19 cellular contexts compared by ENCODE assay signal in genomic region chr6:110064744-110065524, GRCh38.
"Had no signal": no experiment of that assay in that cellular context is flagged by ENCODE, and none has a peak within 500 bp of the region (broad histone marks: within the 10 kb centered on the region; RNA-seq: fewer than 3 reads in every experiment).

No MANE protein-coding gene starts in this region.

- H3K9me3 Mint-ChIP-seq: activated B cell treated with CpG ODN at 0.5 μM for 24 hours; activated CD4-positive, alpha-beta T cell treated with anti-CD3 and anti-CD28 coated beads, Interleukin-2, amount 10 ng/mL, durations not matched to agents 7 days and 5 days; activated T-cell treated with anti-CD3 and anti-CD28 coated beads, Interleukin-2, amount 50 U/mL, for 4 hours; mesothelial cell of epicardium; nephron; stimulated activated naive CD8-positive, alpha-beta T cell treated with anti-CD3 and anti-CD28 coated beads, Interleukin-15, amount 100 ng/mL, for 72 hours had no signal

- H3K36me3 ChIP-seq: ascending aorta, gastrocnemius medialis, lower lobe of right lung, suprapubic skin, vagina had no signal

- H3K27ac Mint-ChIP-seq: activated B cell treated with CpG ODN at 0.5 μM for 24 hours; activated CD4-positive, alpha-beta T cell treated with anti-CD3 and anti-CD28 coated beads, Interleukin-2, amount 10 ng/mL, durations not matched to agents 7 days and 5 days; activated CD8-positive, alpha-beta T cell treated with anti-CD3 and anti-CD28 coated beads, Interleukin-2, amount 10 ng/mL, durations not matched to agents 7 days and 5 days; mesothelial cell of epicardium; nephron had no signal

- H3K36me3 Mint-ChIP-seq: mesothelial cell of epicardium had no signal

- H3K27me3 ChIP-seq: ascending aorta, vagina had no signal

- H3K4me3 ChIP-seq: ascending aorta, gastrocnemius medialis, lower lobe of right lung, psoas muscle, skin epidermis, suprapubic skin, vagina had no signal

- H3K27ac ChIP-seq: ascending aorta, gastrocnemius medialis, lower lobe of right lung, psoas muscle, skin epidermis, suprapubic skin, vagina had no signal

- ATAC-seq: gastrocnemius medialis, lower lobe of right lung, psoas muscle, right cardiac atrium had no signal

- H3K4me1 ChIP-seq: ascending aorta, gastrocnemius medialis, lower lobe of right lung, psoas muscle, suprapubic skin, vagina had no signal

- H3K4me3 Mint-ChIP-seq: activated B cell treated with CpG ODN at 0.5 μM for 24 hours; activated CD4-positive, alpha-beta T cell treated with anti-CD3 and anti-CD28 coated beads, Interleukin-2, amount 10 ng/mL, durations not matched to agents 7 days and 5 days; activated CD8-positive, alpha-beta T cell treated with anti-CD3 and anti-CD28 coated beads, Interleukin-2, amount 10 ng/mL, durations not matched to agents 7 days and 5 days; activated T-cell treated with anti-CD3 and anti-CD28 coated beads, Interleukin-2, amount 50 U/mL, for 4 hours; mesothelial cell of epicardium; nephron; stimulated activated naive CD8-positive, alpha-beta T cell treated with anti-CD3 and anti-CD28 coated beads, Interleukin-15, amount 100 ng/mL, for 72 hours had no signal

- H3K9me3 ChIP-seq: ascending aorta, gastrocnemius medialis, lower lobe of right lung, psoas muscle, suprapubic skin, vagina had no signal

- DNase-seq: activated B cell treated with CpG ODN at 0.5 μM for 24 hours; activated CD4-positive, alpha-beta T cell treated with anti-CD3 and anti-CD28 coated beads, Interleukin-2, amount 10 ng/mL, durations not matched to agents 7 days and 5 days; activated CD8-positive, alpha-beta T cell treated with anti-CD3 and anti-CD28 coated beads, Interleukin-2, amount 10 ng/mL, durations not matched to agents 7 days and 5 days; activated naive CD4-positive, alpha-beta T cell treated with anti-CD3 and anti-CD28 coated beads, Interleukin-2, amount 50 U/mL, for 16 hours; activated T-cell treated with anti-CD3 and anti-CD28 coated beads, Interleukin-2, amount 50 U/mL, for 4 hours; effector CD4-positive, alpha-beta T cell; gastrocnemius medialis; head of caudate nucleus; lower lobe of right lung; psoas muscle; right cardiac atrium; stimulated activated naive CD8-positive, alpha-beta T cell treated with anti-CD3 and anti-CD28 coated beads, Interleukin-15, amount 100 ng/mL, for 72 hours; trophoblast cell had no signal
